In genomic region chr1:113940365-113941244, GRCh38 we compare ENCODE assay signal across 8 cellular contexts. TPM values are rescaled to one million over a fixed set of nuclear protein-coding genes. Genes with fewer than 3 reads are reported as not detected.
DNase-seq lines count a peak whose midpoint lies in the region; ATAC-seq lines count a peak whose summit lies in the region.

No MANE protein-coding gene starts in this region.

- H3K4me1 Mint-ChIP-seq in activated T-helper 17 cell treated with anti-CD3 and anti-CD28 coated beads, Interleukin-2, amount 50 U/mL, for 72 hours, result peaks cover 53% of the 10 kb centered on the region

- peak overlapping the region; percentile 89 for H3K27ac Mint-ChIP-seq in activated T-helper 17 cell treated with anti-CD3 and anti-CD28 coated beads, Interleukin-2, amount 50 U/mL, for 72 hours

- no peaks in the 10 kb centered on the region for H3K9me3 Mint-ChIP-seq in activated T-helper 17 cell treated with anti-CD3 and anti-CD28 coated beads, Interleukin-2, amount 50 U/mL, for 72 hours

- DNase-seq in Kasumi-1 (lab: John Stamatoyannopoulos, UW) (peak; percentile 48 to 49), foreskin melanocyte (no peak), cortex of kidney (lab: John Stamatoyannopoulos, UW) (no peak), kidney tubule cell (ENCODE audit: low spot score) (no peak)
- peak; percentile 50 for DNase-seq in stimulated activated CD4-positive, alpha-beta T cell treated with anti-CD3 and anti-CD28 coated beads, Interleukin-1b, Interleukin-23, amount 100 ng/mL, for 48 hours
- DNase-seq in effector CD4-positive, alpha-beta T cell, result no peak

- peaks cover 74% of the 10 kb centered on the region for H3K36me3 Mint-ChIP-seq in activated T-helper 17 cell treated with anti-CD3 and anti-CD28 coated beads, Interleukin-2, amount 50 U/mL, for 72 hours (ENCODE audit: low read depth)

- peak overlapping the region; percentile 85 for H3K4me3 Mint-ChIP-seq in activated T-helper 17 cell treated with anti-CD3 and anti-CD28 coated beads, Interleukin-2, amount 50 U/mL, for 72 hours

- ATAC-seq in GM19395 (IDR thresholded peaks at IDR 0.05; ENCODE audit: unreplicated experiment), result peak; percentile 66
- ATAC-seq in activated T-helper 17 cell treated with anti-CD3 and anti-CD28 coated beads, Interleukin-2, amount 50 U/mL, for 72 hours (replicated peaks), result peak; percentile 81

- no peaks in the 10 kb centered on the region for H3K27me3 Mint-ChIP-seq in activated T-helper 17 cell treated with anti-CD3 and anti-CD28 coated beads, Interleukin-2, amount 50 U/mL, for 72 hours

RNA-seq across cellular contexts. Expression of gene HIPK1, which starts 11.5 kb away (rescaled TPM):
- 10 to 100 TPM; 44.4 to 71.0 TPM for total RNA-seq in activated T-helper 17 cell treated with anti-CD3 and anti-CD28 coated beads, Interleukin-2, amount 50 U/mL, for 72 hours

RNA-seq across cellular contexts. Expression of gene DCLRE1B, which starts 35.5 kb away (rescaled TPM):
- total RNA-seq in activated T-helper 17 cell treated with anti-CD3 and anti-CD28 coated beads, Interleukin-2, amount 50 U/mL, for 72 hours, result 10 to 100 TPM; 16.1 to 21.4 TPM

RNA-seq across cellular contexts. Expression of gene AP4B1, which starts 36.0 kb away (rescaled TPM):
- total RNA-seq in activated T-helper 17 cell treated with anti-CD3 and anti-CD28 coated beads, Interleukin-2, amount 50 U/mL, for 72 hours, result 10 to 100 TPM; 46.5 to 61.7 TPM

RNA-seq across cellular contexts. Expression of gene OLFML3, which starts 38.7 kb away (rescaled TPM):
- total RNA-seq in activated T-helper 17 cell treated with anti-CD3 and anti-CD28 coated beads, Interleukin-2, amount 50 U/mL, for 72 hours, result under 1 TPM; 0.13 to 0.40 TPM

RNA-seq across cellular contexts. Expression of gene BCL2L15, which starts 53.2 kb away (rescaled TPM):
- total RNA-seq in activated T-helper 17 cell treated with anti-CD3 and anti-CD28 coated beads, Interleukin-2, amount 50 U/mL, for 72 hours, result 1 to 10 TPM in 1 of 2 donors, under 1 TPM in 1; 0.99 to 4.4 TPM

Comparison
In these comparisons a context has a peak if more than half of its experiments do, and no peak if none do; other contexts are left out.
1. DNase-seq: peak in Kasumi-1 (2 of 2) and stimulated activated CD4-positive, alpha-beta T cell treated with anti-CD3 and anti-CD28 coated beads, Interleukin-1b, Interleukin-23, amount 100 ng/mL, for 48 hours (single experiment); none in foreskin melanocyte (single experiment), cortex of kidney (single experiment), effector CD4-positive, alpha-beta T cell (single experiment) and kidney tubule cell (single experiment).